In genomic region chr3:10505791-10506585, GRCh38 we compare ENCODE assay signal across 13 cellular contexts. TPM values are rescaled to one million over a fixed set of nuclear protein-coding genes. Genes with fewer than 3 reads are reported as not detected.
DNase-seq lines count a peak whose midpoint lies in the region; ATAC-seq, FAIRE-seq and TF ChIP-seq lines count a peak whose summit lies in the region.
"Had no signal": no experiment of that assay in that cellular context is flagged by ENCODE, and none has a peak within 500 bp of the region (broad histone marks: within the 10 kb centered on the region; RNA-seq: fewer than 3 reads in every experiment).

No MANE protein-coding gene starts in this region.

- no peak for ATAC-seq in activated CD8-positive, alpha-beta T cell treated with anti-CD3 and anti-CD28 coated beads for 36 hours

- TF ChIP-seq POLR2A in esophagus squamous epithelium (IDR thresholded peaks at IDR 0.05), result no peak

- no peak for TF ChIP-seq CTCF in D721Med (IDR thresholded peaks at IDR 0.05; ENCODE audit: insufficient read depth, missing control alignments)
- no peak for TF ChIP-seq CTCF in esophagus squamous epithelium (IDR thresholded peaks at IDR 0.05)
- no peak for TF ChIP-seq CTCF in endothelial cell (IDR thresholded peaks at IDR 0.05; ENCODE audit: unreplicated experiment)
- TF ChIP-seq CTCF in activated CD8-positive, alpha-beta T cell treated with anti-CD3 and anti-CD28 coated beads for 36 hours (IDR thresholded peaks at IDR 0.05), result no peak

- H3K27me3 ChIP-seq in esophagus squamous epithelium, result peaks cover 0 to 60% (median 1%) of the 10 kb centered on the region in 4 donors
- H3K27me3 ChIP-seq in rectal smooth muscle tissue (ENCODE audit: control insufficient read depth, insufficient read depth, low read length), result peaks cover 19% of the 10 kb centered on the region

- no peak overlapping the region for H3K4me3 Mint-ChIP-seq in endothelial cell (ENCODE audit: unreplicated experiment)
- H3K4me3 Mint-ChIP-seq in activated CD8-positive, alpha-beta T cell treated with anti-CD3 and anti-CD28 coated beads for 36 hours, result no peak overlapping the region
- H3K4me3 Mint-ChIP-seq: type B pancreatic cell had no signal

- no peak for FAIRE-seq in D721Med (lab: Jason Lieb, UNC)
- FAIRE-seq: TTC549 had no signal

- peak overlapping the region in 3 of 4 donors; percentile 17 to 57 (median 32) for H3K4me3 ChIP-seq in esophagus squamous epithelium
- H3K4me3 ChIP-seq in rectal smooth muscle tissue (ENCODE audit: low read length), result peak overlapping the region; percentile 13

- no peaks in the 10 kb centered on the region for H3K36me3 Mint-ChIP-seq in endothelial cell (ENCODE audit: low read depth, unreplicated experiment)
- H3K36me3 Mint-ChIP-seq in activated CD8-positive, alpha-beta T cell treated with anti-CD3 and anti-CD28 coated beads for 36 hours (ENCODE audit: low read depth), result no peaks in the 10 kb centered on the region
- H3K36me3 Mint-ChIP-seq: type B pancreatic cell had no signal

- no peaks in the 10 kb centered on the region for H3K9me3 ChIP-seq in esophagus squamous epithelium

- POLR2A ChIA-PET in activated CD8-positive, alpha-beta T cell treated with anti-CD3 and anti-CD28 coated beads for 36 hours (lab: Charles Lee), result no interaction called here

- H3K36me3 ChIP-seq in esophagus squamous epithelium (no peaks in the 10 kb centered on the region), rectal smooth muscle tissue (ENCODE audit: control insufficient read depth, insufficient read depth, low read length) (no peaks in the 10 kb centered on the region)

- peak; percentile 69 for DNase-seq in D721Med (ENCODE audit: insufficient read length, low spot score)
- DNase-seq in NCI-H1105 treated with DMSO at 0.1 percent for 48 hours (lab: John Stamatoyannopoulos, UW), result peak; percentile 57
- DNase-seq in esophagus squamous epithelium (lab: John Stamatoyannopoulos, UW), result no peak
- DNase-seq in endothelial cell (ENCODE audit: low spot score), result no peak
- no peak for DNase-seq in activated CD8-positive, alpha-beta T cell treated with anti-CD3 and anti-CD28 coated beads for 36 hours
- DNase-seq in AG08395 (ENCODE audit: low spot score), result no peak
- DNase-seq: kidney glomerular epithelial cell, NCI-H1048 had no signal

- H3K27ac Mint-ChIP-seq in endothelial cell (ENCODE audit: unreplicated experiment), result no peak overlapping the region
- no peak overlapping the region for H3K27ac Mint-ChIP-seq in activated CD8-positive, alpha-beta T cell treated with anti-CD3 and anti-CD28 coated beads for 36 hours
- H3K27ac Mint-ChIP-seq: type B pancreatic cell had no signal

- peaks cover 7 to 13% (median 10%) of the 10 kb centered on the region in 3 donors for H3K4me1 ChIP-seq in esophagus squamous epithelium
- no peaks in the 10 kb centered on the region for H3K4me1 ChIP-seq in rectal smooth muscle tissue (ENCODE audit: control insufficient read depth, insufficient read depth, low read length)
- H3K4me1 ChIP-seq: parathyroid adenoma had no signal

- H3K27ac ChIP-seq in esophagus squamous epithelium (no peak overlapping the region), rectal smooth muscle tissue (ENCODE audit: low read depth, low read length) (no peak overlapping the region)
- H3K27ac ChIP-seq: HL-60, parathyroid adenoma had no signal

- WGBS in esophagus squamous epithelium, 2 donors, result 18 to 31% methylated on average over 10 to 13 of the region's 22 CpGs

- H3K9me3 Mint-ChIP-seq in endothelial cell (ENCODE audit: unreplicated experiment), result no peaks in the 10 kb centered on the region
- no peaks in the 10 kb centered on the region for H3K9me3 Mint-ChIP-seq in activated CD8-positive, alpha-beta T cell treated with anti-CD3 and anti-CD28 coated beads for 36 hours
- H3K9me3 Mint-ChIP-seq: type B pancreatic cell had no signal

- H3K9ac ChIP-seq in rectal smooth muscle tissue (ENCODE audit: low read length), result no peak overlapping the region
- H3K9ac ChIP-seq: parathyroid adenoma had no signal

- H3K4me1 Mint-ChIP-seq in endothelial cell (ENCODE audit: unreplicated experiment), result peaks cover 8% of the 10 kb centered on the region
- H3K4me1 Mint-ChIP-seq in activated CD8-positive, alpha-beta T cell treated with anti-CD3 and anti-CD28 coated beads for 36 hours (ENCODE audit: low read depth), result peaks cover 4% of the 10 kb centered on the region

- CTCF ChIA-PET in activated CD8-positive, alpha-beta T cell treated with anti-CD3 and anti-CD28 coated beads for 36 hours (lab: Charles Lee), result no interaction called here

- intact Hi-C loops in esophagus squamous epithelium (cut with DNase I), result no loop called here
- intact Hi-C loops in activated CD8-positive, alpha-beta T cell treated with anti-CD3 and anti-CD28 coated beads for 36 hours (cut with micrococcal nuclease), result no loop called here

- peaks cover 13% of the 10 kb centered on the region for H3K27me3 Mint-ChIP-seq in endothelial cell (ENCODE audit: unreplicated experiment)
- H3K27me3 Mint-ChIP-seq in activated CD8-positive, alpha-beta T cell treated with anti-CD3 and anti-CD28 coated beads for 36 hours, result peaks cover 13% of the 10 kb centered on the region

RNA-seq across cellular contexts. Expression of gene ATP2B2, which starts 0.6 kb away (rescaled TPM):
- total RNA-seq in esophagus squamous epithelium, result under 1 TPM; 0.31 to 0.57 (median 0.42) TPM
- total RNA-seq in endothelial cell (ENCODE audit: unreplicated experiment), result 1.7 TPM
- not detected for total RNA-seq in activated CD8-positive, alpha-beta T cell treated with anti-CD3 and anti-CD28 coated beads for 36 hours

Comparison
In these comparisons a context has a peak if more than half of its experiments do, and no peak if none do; other contexts are left out.
1. DNase-seq: peak in D721Med (single experiment) and NCI-H1105 treated with DMSO at 0.1 percent for 48 hours (single experiment); none in esophagus squamous epithelium (single experiment), endothelial cell (single experiment), activated CD8-positive, alpha-beta T cell treated with anti-CD3 and anti-CD28 coated beads for 36 hours (single experiment) and AG08395 (single experiment).